Comparison of ENCODE assay signal across 2 cellular contexts in the genomic region with DNA sequence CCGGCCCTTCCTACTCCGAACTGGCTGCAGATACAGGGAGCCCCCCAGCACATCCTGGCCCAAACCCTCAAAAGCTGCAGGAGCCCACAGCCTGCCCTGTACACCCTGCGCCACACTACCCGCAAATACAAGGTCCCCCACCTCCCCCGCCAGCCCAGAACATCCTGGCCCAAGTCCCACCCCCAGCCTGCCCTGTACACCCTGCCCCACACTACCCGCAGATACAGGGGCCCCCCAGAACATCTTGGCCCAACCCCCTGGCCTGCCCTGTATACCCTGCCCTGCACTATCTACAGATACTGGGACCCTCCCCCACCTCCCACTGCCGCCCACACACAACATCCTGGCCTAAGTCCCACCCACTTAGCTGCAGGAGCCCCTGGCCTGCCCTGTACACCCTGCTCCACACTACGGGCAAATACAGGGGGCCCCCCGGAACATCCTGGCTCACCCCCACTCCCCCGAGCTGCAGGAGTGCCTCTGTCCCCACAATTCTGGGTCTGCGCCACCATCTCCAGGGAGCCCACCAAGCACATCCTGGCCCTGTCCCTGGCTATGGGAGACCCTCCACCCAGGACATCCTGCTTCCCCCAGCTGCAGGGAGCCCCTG.
A peak's percentile ranks its signal among the peaks of the same experiment; 100 is the strongest.
TF ChIP-seq lines count a peak whose summit lies in the region.

No MANE protein-coding gene starts in this region.

TF ChIP-seq in Ishikawa, 13 proteins besides CTCF, POLR2A, EP300 and RAD21:
- peak; percentile 64 for TF ChIP-seq EGR1 (IDR thresholded peaks at IDR 0.05)
- no peak for TF ChIP-seq FOXM1 (IDR thresholded peaks at IDR 0.05; ENCODE audit: borderline replicate concordance, low read depth)
- no peak for TF ChIP-seq CREB1 (IDR thresholded peaks at IDR 0.05; ENCODE audit: low read depth)
- no peak for TF ChIP-seq TCF12 (IDR thresholded peaks at IDR 0.05; ENCODE audit: low read depth)
- TF ChIP-seq CEBPB (IDR thresholded peaks at IDR 0.05) = no peak

TF ChIP-seq in H1, 55 proteins besides CTCF, POLR2A, EP300 and RAD21:
- no peak for TF ChIP-seq RBBP5 (IDR thresholded peaks at IDR 0.05; ENCODE audit: borderline replicate concordance, low read depth, low read length)
- TF ChIP-seq ASH2L (IDR thresholded peaks at IDR 0.05; ENCODE audit: low read length) = peak; percentile 14
- TF ChIP-seq, protein P1, sequence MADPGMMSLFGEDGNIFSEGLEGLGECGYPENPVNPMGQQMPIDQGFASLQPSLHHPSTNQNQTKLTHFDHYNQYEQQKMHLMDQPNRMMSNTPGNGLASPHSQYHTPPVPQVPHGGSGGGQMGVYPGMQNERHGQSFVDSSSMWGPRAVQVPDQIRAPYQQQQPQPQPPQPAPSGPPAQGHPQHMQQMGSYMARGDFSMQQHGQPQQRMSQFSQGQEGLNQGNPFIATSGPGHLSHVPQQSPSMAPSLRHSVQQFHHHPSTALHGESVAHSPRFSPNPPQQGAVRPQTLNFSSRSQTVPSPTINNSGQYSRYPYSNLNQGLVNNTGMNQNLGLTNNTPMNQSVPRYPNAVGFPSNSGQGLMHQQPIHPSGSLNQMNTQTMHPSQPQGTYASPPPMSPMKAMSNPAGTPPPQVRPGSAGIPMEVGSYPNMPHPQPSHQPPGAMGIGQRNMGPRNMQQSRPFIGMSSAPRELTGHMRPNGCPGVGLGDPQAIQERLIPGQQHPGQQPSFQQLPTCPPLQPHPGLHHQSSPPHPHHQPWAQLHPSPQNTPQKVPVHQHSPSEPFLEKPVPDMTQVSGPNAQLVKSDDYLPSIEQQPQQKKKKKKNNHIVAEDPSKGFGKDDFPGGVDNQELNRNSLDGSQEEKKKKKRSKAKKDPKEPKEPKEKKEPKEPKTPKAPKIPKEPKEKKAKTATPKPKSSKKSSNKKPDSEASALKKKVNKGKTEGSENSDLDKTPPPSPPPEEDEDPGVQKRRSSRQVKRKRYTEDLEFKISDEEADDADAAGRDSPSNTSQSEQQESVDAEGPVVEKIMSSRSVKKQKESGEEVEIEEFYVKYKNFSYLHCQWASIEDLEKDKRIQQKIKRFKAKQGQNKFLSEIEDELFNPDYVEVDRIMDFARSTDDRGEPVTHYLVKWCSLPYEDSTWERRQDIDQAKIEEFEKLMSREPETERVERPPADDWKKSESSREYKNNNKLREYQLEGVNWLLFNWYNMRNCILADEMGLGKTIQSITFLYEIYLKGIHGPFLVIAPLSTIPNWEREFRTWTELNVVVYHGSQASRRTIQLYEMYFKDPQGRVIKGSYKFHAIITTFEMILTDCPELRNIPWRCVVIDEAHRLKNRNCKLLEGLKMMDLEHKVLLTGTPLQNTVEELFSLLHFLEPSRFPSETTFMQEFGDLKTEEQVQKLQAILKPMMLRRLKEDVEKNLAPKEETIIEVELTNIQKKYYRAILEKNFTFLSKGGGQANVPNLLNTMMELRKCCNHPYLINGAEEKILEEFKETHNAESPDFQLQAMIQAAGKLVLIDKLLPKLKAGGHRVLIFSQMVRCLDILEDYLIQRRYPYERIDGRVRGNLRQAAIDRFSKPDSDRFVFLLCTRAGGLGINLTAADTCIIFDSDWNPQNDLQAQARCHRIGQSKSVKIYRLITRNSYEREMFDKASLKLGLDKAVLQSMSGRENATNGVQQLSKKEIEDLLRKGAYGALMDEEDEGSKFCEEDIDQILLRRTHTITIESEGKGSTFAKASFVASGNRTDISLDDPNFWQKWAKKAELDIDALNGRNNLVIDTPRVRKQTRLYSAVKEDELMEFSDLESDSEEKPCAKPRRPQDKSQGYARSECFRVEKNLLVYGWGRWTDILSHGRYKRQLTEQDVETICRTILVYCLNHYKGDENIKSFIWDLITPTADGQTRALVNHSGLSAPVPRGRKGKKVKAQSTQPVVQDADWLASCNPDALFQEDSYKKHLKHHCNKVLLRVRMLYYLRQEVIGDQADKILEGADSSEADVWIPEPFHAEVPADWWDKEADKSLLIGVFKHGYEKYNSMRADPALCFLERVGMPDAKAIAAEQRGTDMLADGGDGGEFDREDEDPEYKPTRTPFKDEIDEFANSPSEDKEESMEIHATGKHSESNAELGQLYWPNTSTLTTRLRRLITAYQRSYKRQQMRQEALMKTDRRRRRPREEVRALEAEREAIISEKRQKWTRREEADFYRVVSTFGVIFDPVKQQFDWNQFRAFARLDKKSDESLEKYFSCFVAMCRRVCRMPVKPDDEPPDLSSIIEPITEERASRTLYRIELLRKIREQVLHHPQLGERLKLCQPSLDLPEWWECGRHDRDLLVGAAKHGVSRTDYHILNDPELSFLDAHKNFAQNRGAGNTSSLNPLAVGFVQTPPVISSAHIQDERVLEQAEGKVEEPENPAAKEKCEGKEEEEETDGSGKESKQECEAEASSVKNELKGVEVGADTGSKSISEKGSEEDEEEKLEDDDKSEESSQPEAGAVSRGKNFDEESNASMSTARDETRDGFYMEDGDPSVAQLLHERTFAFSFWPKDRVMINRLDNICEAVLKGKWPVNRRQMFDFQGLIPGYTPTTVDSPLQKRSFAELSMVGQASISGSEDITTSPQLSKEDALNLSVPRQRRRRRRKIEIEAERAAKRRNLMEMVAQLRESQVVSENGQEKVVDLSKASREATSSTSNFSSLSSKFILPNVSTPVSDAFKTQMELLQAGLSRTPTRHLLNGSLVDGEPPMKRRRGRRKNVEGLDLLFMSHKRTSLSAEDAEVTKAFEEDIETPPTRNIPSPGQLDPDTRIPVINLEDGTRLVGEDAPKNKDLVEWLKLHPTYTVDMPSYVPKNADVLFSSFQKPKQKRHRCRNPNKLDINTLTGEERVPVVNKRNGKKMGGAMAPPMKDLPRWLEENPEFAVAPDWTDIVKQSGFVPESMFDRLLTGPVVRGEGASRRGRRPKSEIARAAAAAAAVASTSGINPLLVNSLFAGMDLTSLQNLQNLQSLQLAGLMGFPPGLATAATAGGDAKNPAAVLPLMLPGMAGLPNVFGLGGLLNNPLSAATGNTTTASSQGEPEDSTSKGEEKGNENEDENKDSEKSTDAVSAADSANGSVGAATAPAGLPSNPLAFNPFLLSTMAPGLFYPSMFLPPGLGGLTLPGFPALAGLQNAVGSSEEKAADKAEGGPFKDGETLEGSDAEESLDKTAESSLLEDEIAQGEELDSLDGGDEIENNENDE (IDR thresholded peaks at IDR 0.05; ENCODE audit: insufficient replicate concordance, low read length) = no peak
- peak; percentile 5 for TF ChIP-seq CTBP2 (IDR thresholded peaks at IDR 0.05; ENCODE audit: borderline replicate concordance, insufficient read depth, insufficient read length, low read length)
- peak; percentile 88 for TF ChIP-seq EGR1 (IDR thresholded peaks at IDR 0.05; ENCODE audit: borderline replicate concordance, low read depth, low read length)
- TF ChIP-seq SP1 (IDR thresholded peaks at IDR 0.05; ENCODE audit: low read depth, low read length) = no peak
- no peak for TF ChIP-seq MAFK (IDR thresholded peaks at IDR 0.05; ENCODE audit: low read depth, low read length)
- TF ChIP-seq JUND (IDR thresholded peaks at IDR 0.05; ENCODE audit: low read length) = no peak
- TF ChIP-seq TBP (IDR thresholded peaks at IDR 0.05; ENCODE audit: low read depth, low read length) = no peak
- TF ChIP-seq JUN (IDR thresholded peaks at IDR 0.05; ENCODE audit: low read depth, low read length) = no peak
- no peak for TF ChIP-seq RFX5 (IDR thresholded peaks at IDR 0.05; ENCODE audit: borderline replicate concordance, low read depth, low read length)
- TF ChIP-seq RXRA (IDR thresholded peaks at IDR 0.05; ENCODE audit: insufficient read depth, low read depth, low read length) = no peak
- TF ChIP-seq KDM1A (IDR thresholded peaks at IDR 0.05; ENCODE audit: borderline replicate concordance, low read length) = no peak
- TF ChIP-seq, protein P2, sequence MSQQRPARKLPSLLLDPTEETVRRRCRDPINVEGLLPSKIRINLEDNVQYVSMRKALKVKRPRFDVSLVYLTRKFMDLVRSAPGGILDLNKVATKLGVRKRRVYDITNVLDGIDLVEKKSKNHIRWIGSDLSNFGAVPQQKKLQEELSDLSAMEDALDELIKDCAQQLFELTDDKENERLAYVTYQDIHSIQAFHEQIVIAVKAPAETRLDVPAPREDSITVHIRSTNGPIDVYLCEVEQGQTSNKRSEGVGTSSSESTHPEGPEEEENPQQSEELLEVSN (IDR thresholded peaks at IDR 0.05) = no peak
- 0 out of 4 replicates have a peak, but pooled peaks of 1 of the 2 experiments have one; percentile 2 for TF ChIP-seq SIN3A (conservative IDR thresholded peaks at IDR 0.05 in 1 of 2, IDR thresholded peaks at IDR 0.05 in 1 of 2; ENCODE audit: low read depth in 1 of 2, low read length in 2 of 2)
- no peak for TF ChIP-seq CHD1 (IDR thresholded peaks at IDR 0.05; ENCODE audit: low read depth, low read length)
- TF ChIP-seq, protein P3, sequence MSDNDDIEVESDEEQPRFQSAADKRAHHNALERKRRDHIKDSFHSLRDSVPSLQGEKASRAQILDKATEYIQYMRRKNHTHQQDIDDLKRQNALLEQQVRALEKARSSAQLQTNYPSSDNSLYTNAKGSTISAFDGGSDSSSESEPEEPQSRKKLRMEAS (IDR thresholded peaks at IDR 0.05) = no peak
- no peak for TF ChIP-seq CREB1 (IDR thresholded peaks at IDR 0.05)
TF ChIP-seq in H1: peak in this region for 4.
